In the genomic region with DNA sequence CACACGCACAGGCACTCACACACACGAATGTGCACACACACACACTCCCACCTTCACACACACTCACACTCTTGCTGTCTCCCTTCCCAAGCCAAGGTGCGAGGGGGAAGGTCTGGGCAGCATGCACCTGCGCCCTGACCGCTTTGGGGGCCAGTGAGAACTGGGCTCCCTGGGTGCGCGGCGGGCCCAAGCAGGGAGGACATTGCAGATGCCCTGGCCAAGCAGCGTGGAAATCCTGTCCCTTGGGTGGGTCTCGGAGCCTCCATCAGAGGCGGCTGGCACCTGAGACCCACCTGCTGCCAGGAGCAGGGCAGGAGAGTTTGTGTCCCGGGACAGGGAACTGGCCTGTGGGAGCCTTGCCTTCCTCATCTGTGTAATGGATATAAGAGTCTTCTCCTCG, we compare ENCODE assay signal across 12 cellular contexts. TPM values are rescaled to one million over a fixed set of nuclear protein-coding genes. Genes with fewer than 3 reads are reported as not detected.
A peak's percentile ranks its signal among the peaks of the same experiment; 100 is the strongest.
DNase-seq lines count a peak whose midpoint lies in the region; ATAC-seq and TF ChIP-seq lines count a peak whose summit lies in the region.
"Had no signal": no experiment of that assay in that cellular context is flagged by ENCODE, and none has a peak within 500 bp of the region (broad histone marks: within the 10 kb centered on the region; RNA-seq: fewer than 3 reads in every experiment).

No MANE protein-coding gene starts in this region.

- H3K4me3 Mint-ChIP-seq in stimulated activated naive CD8-positive, alpha-beta T cell treated with anti-CD3 and anti-CD28 coated beads, Interleukin-15, Interleukin-2, amounts not matched to agents 100 ng/mL and 50 ng/mL, for 24 hours, result peak overlapping the region; percentile 39
- peak overlapping the region; percentile 71 for H3K4me3 Mint-ChIP-seq in dendritic cell treated with granulocyte-macrophage colony-stimulating factor and Interleukin-4, amounts not matched to agents 40 ng/mL and 50 ng/mL, for 4 days
- peak overlapping the region; percentile 80 for H3K4me3 Mint-ChIP-seq in natural killer cell
- H3K4me3 Mint-ChIP-seq: activated CD4-positive, alpha-beta T cell treated with anti-CD3 and anti-CD28 coated beads for 36 hours had no signal

- H3K4me1 Mint-ChIP-seq in stimulated activated naive CD8-positive, alpha-beta T cell treated with anti-CD3 and anti-CD28 coated beads, Interleukin-15, Interleukin-2, amounts not matched to agents 100 ng/mL and 50 ng/mL, for 24 hours (ENCODE audit: low read depth), result peaks cover 43% of the 10 kb centered on the region
- H3K4me1 Mint-ChIP-seq in dendritic cell treated with granulocyte-macrophage colony-stimulating factor and Interleukin-4, amounts not matched to agents 40 ng/mL and 50 ng/mL, for 4 days (ENCODE audit: low read depth), result peaks cover 81% of the 10 kb centered on the region
- H3K4me1 Mint-ChIP-seq in natural killer cell, result peaks cover 35 to 76% of the 10 kb centered on the region in 2 donors

- no peaks in the 10 kb centered on the region for H3K27me3 Mint-ChIP-seq in stimulated activated naive CD8-positive, alpha-beta T cell treated with anti-CD3 and anti-CD28 coated beads, Interleukin-15, Interleukin-2, amounts not matched to agents 100 ng/mL and 50 ng/mL, for 24 hours
- peaks cover 14% of the 10 kb centered on the region for H3K27me3 Mint-ChIP-seq in dendritic cell treated with granulocyte-macrophage colony-stimulating factor and Interleukin-4, amounts not matched to agents 40 ng/mL and 50 ng/mL, for 4 days
- no peaks in the 10 kb centered on the region for H3K27me3 Mint-ChIP-seq in natural killer cell (ENCODE audit: low read depth in 2 of 2)
- H3K27me3 Mint-ChIP-seq: activated CD4-positive, alpha-beta T cell treated with anti-CD3 and anti-CD28 coated beads for 36 hours; stimulated activated naive CD8-positive, alpha-beta T cell treated with anti-CD3 and anti-CD28 coated beads, Interleukin-15, amount 100 ng/mL, for 72 hours had no signal

- no peak for ATAC-seq in stimulated activated naive CD8-positive, alpha-beta T cell treated with anti-CD3 and anti-CD28 coated beads, Interleukin-15, Interleukin-2, amounts not matched to agents 100 U/mL and 50 U/mL, for 24 hours
- ATAC-seq in natural killer cell (no peak), GM19452 (IDR thresholded peaks at IDR 0.05; ENCODE audit: unreplicated experiment) (no peak)
- ATAC-seq: activated CD4-positive, alpha-beta T cell treated with anti-CD3 and anti-CD28 coated beads for 36 hours had no signal

- H3K36me3 Mint-ChIP-seq in stimulated activated naive CD8-positive, alpha-beta T cell treated with anti-CD3 and anti-CD28 coated beads, Interleukin-15, Interleukin-2, amounts not matched to agents 100 ng/mL and 50 ng/mL, for 24 hours (ENCODE audit: low read depth), result no peaks in the 10 kb centered on the region
- peaks cover 42% of the 10 kb centered on the region for H3K36me3 Mint-ChIP-seq in dendritic cell treated with granulocyte-macrophage colony-stimulating factor and Interleukin-4, amounts not matched to agents 40 ng/mL and 50 ng/mL, for 4 days (ENCODE audit: low read depth)
- H3K36me3 Mint-ChIP-seq in natural killer cell, result no peaks in the 10 kb centered on the region

- intact Hi-C loops in dendritic cell treated with granulocyte-macrophage colony-stimulating factor and Interleukin-4, amounts not matched to agents 40 ng/mL and 50 ng/mL, for 4 days (cut with micrococcal nuclease), result loop anchor here (2.0 kb wide), 1 partner anchor 20 kb away; a partner anchor contains a TSS
- intact Hi-C loops in natural killer cell (cut with micrococcal nuclease), result no loop called here

- no peaks in the 10 kb centered on the region for H3K9me3 Mint-ChIP-seq in stimulated activated naive CD8-positive, alpha-beta T cell treated with anti-CD3 and anti-CD28 coated beads, Interleukin-15, Interleukin-2, amounts not matched to agents 100 ng/mL and 50 ng/mL, for 24 hours
- H3K9me3 Mint-ChIP-seq in dendritic cell treated with granulocyte-macrophage colony-stimulating factor and Interleukin-4, amounts not matched to agents 40 ng/mL and 50 ng/mL, for 4 days, result no peaks in the 10 kb centered on the region
- H3K9me3 Mint-ChIP-seq in natural killer cell, result no peaks in the 10 kb centered on the region
- H3K9me3 Mint-ChIP-seq: stimulated activated naive CD8-positive, alpha-beta T cell treated with anti-CD3 and anti-CD28 coated beads, Interleukin-15, amount 100 ng/mL, for 72 hours had no signal

- peak overlapping the region; percentile 67 for H3K27ac Mint-ChIP-seq in stimulated activated naive CD8-positive, alpha-beta T cell treated with anti-CD3 and anti-CD28 coated beads, Interleukin-15, Interleukin-2, amounts not matched to agents 100 ng/mL and 50 ng/mL, for 24 hours
- peak overlapping the region; percentile 88 for H3K27ac Mint-ChIP-seq in dendritic cell treated with granulocyte-macrophage colony-stimulating factor and Interleukin-4, amounts not matched to agents 40 ng/mL and 50 ng/mL, for 4 days
- peak overlapping the region; percentile 84 to 88 for H3K27ac Mint-ChIP-seq in natural killer cell
- H3K27ac Mint-ChIP-seq: progenitor cell of endocrine pancreas had no signal

- DNase-seq in stimulated activated naive CD8-positive, alpha-beta T cell treated with anti-CD3 and anti-CD28 coated beads, Interleukin-15, Interleukin-2, amounts not matched to agents 100 U/mL and 50 U/mL, for 24 hours, result no peak
- no peak for DNase-seq in natural killer cell
- no peak for DNase-seq in superior temporal gyrus (ENCODE audit: extremely low spot score)
- no peak for DNase-seq in amygdala (lab: John Stamatoyannopoulos, UW)
- DNase-seq in UCSD-AML1 (lab: John Stamatoyannopoulos, UW; ENCODE audit: unreplicated experiment), result no peak
- DNase-seq: activated CD4-positive, alpha-beta T cell treated with anti-CD3 and anti-CD28 coated beads for 36 hours; Calu3; stimulated activated naive CD8-positive, alpha-beta T cell treated with anti-CD3 and anti-CD28 coated beads, Interleukin-15, amount 100 ng/mL, for 72 hours had no signal

- TF ChIP-seq CTCF in natural killer cell (IDR thresholded peaks at IDR 0.05), result no peak

RNA-seq across cellular contexts. Expression of a gene that starts 3.3 kb away (rescaled TPM):
- 100 to 1,000 TPM; 263 to 292 (median 263) TPM for total RNA-seq in natural killer cell

RNA-seq across cellular contexts. Expression of a gene that starts 20.2 kb away (rescaled TPM):
- total RNA-seq in natural killer cell, result 10 to 100 TPM; 52.8 to 67.9 (median 59.3) TPM
